ENCODE assay signal across 25 cellular contexts in genomic region chr10:51022933-51023585, GRCh38.
"Had no signal": no experiment of that assay in that cellular context is flagged by ENCODE, and none has a peak within 500 bp of the region (broad histone marks: within the 10 kb centered on the region; RNA-seq: fewer than 3 reads in every experiment).

No MANE protein-coding gene starts in this region.

- H3K27me3 Mint-ChIP-seq: activated naive CD8-positive, alpha-beta T cell; stimulated activated naive CD8-positive, alpha-beta T cell treated with anti-CD3 and anti-CD28 coated beads, Interleukin-15, amount 100 ng/mL, for 72 hours; type B pancreatic cell had no signal

- H3K27ac ChIP-seq: adrenal gland, brain microvascular endothelial cell, neutrophil, vagina, WERI-Rb-1 had no signal

- H3K36me3 ChIP-seq: adrenal gland, brain microvascular endothelial cell, neutrophil, vagina, WERI-Rb-1 had no signal

- H3K9me3 Mint-ChIP-seq: immature natural killer cell; nephron progenitor cell; stimulated activated effector memory CD8-positive, alpha-beta T cell treated with anti-CD3 and anti-CD28 coated beads, Interleukin-12 subunit alpha, Interleukin-12 subunit beta, amount 100 ng/mL, for 72 hours; stimulated activated naive CD8-positive, alpha-beta T cell treated with anti-CD3 and anti-CD28 coated beads, Interleukin-15, amount 100 ng/mL, for 72 hours; T-helper 1 cell treated with Interleukin-12 subunit alpha and Interleukin-12 subunit beta and Interleukin-4 antibody, amounts not matched to agents 30 μg/mL and 1 μg/mL, for 36 hours; type B pancreatic cell had no signal

- H3K4me3 ChIP-seq: adrenal gland, skin epidermis, vagina had no signal

- H3K4me1 Mint-ChIP-seq: immature natural killer cell; nephron progenitor cell; stimulated activated effector memory CD8-positive, alpha-beta T cell treated with anti-CD3 and anti-CD28 coated beads, Interleukin-12 subunit alpha, Interleukin-12 subunit beta, amount 100 ng/mL, for 72 hours; stimulated activated naive CD8-positive, alpha-beta T cell treated with anti-CD3 and anti-CD28 coated beads, Interleukin-15, amount 100 ng/mL, for 72 hours had no signal

- H3K4me3 Mint-ChIP-seq: activated naive CD8-positive, alpha-beta T cell; immature natural killer cell; nephron progenitor cell; stimulated activated effector memory CD8-positive, alpha-beta T cell treated with anti-CD3 and anti-CD28 coated beads, Interleukin-12 subunit alpha, Interleukin-12 subunit beta, amount 100 ng/mL, for 72 hours; stimulated activated naive CD8-positive, alpha-beta T cell treated with anti-CD3 and anti-CD28 coated beads, Interleukin-15, amount 100 ng/mL, for 72 hours; T-helper 1 cell treated with Interleukin-12 subunit alpha and Interleukin-12 subunit beta and Interleukin-4 antibody, amounts not matched to agents 30 μg/mL and 1 μg/mL, for 36 hours; type B pancreatic cell had no signal

- DNase-seq: activated CD4-positive, alpha-beta T cell treated with anti-CD3 and anti-CD28 coated beads for 48 hours; activated CD4-positive, alpha-beta T cell treated with anti-CD3 and anti-CD28 coated beads, Interleukin-2, amount 50 U/mL, for 48 hours; activated CD8-positive, alpha-beta memory T cell treated with anti-CD3 and anti-CD28 coated beads for 24 hours; activated effector memory CD4-positive, alpha-beta T cell treated with Interleukin-2 at 50 U/mL for 16 hours; activated naive CD4-positive, alpha-beta T cell treated with Interleukin-2 at 50 U/mL for 16 hours; adrenal gland; brain microvascular endothelial cell; head of caudate nucleus; hypothalamus; immature natural killer cell; mammary epithelial cell; nephron progenitor cell; right cardiac atrium; stimulated activated CD4-positive, alpha-beta T cell treated with anti-CD3 and anti-CD28 coated beads, Interleukin-4, amount 100 ng/mL, for 24 hours; stimulated activated naive CD8-positive, alpha-beta T cell treated with anti-CD3 and anti-CD28 coated beads, Interleukin-15, amount 100 ng/mL, for 72 hours; T1000; WERI-Rb-1 had no signal

- H3K9me3 ChIP-seq: adrenal gland, neutrophil, vagina had no signal

- H3K27ac Mint-ChIP-seq: activated naive CD8-positive, alpha-beta T cell; immature natural killer cell; nephron progenitor cell; stimulated activated effector memory CD8-positive, alpha-beta T cell treated with anti-CD3 and anti-CD28 coated beads, Interleukin-12 subunit alpha, Interleukin-12 subunit beta, amount 100 ng/mL, for 72 hours; stimulated activated naive CD8-positive, alpha-beta T cell treated with anti-CD3 and anti-CD28 coated beads, Interleukin-15, amount 100 ng/mL, for 72 hours; T-helper 1 cell treated with Interleukin-12 subunit alpha and Interleukin-12 subunit beta and Interleukin-4 antibody, amounts not matched to agents 30 μg/mL and 1 μg/mL, for 36 hours; type B pancreatic cell had no signal

- H3K36me3 Mint-ChIP-seq: activated naive CD8-positive, alpha-beta T cell; immature natural killer cell; stimulated activated effector memory CD8-positive, alpha-beta T cell treated with anti-CD3 and anti-CD28 coated beads, Interleukin-12 subunit alpha, Interleukin-12 subunit beta, amount 100 ng/mL, for 72 hours; type B pancreatic cell had no signal

- H3K27me3 ChIP-seq: adrenal gland, brain microvascular endothelial cell, neutrophil, vagina had no signal

- ATAC-seq: activated CD4-positive, CD25-positive, alpha-beta regulatory T cell treated with anti-CD3 and anti-CD28 coated beads, Interleukin-2, amount 50 U/mL, for 24 hours; stimulated activated naive CD8-positive, alpha-beta T cell treated with anti-CD3 and anti-CD28 coated beads, Interleukin-15, amount 100 ng/mL, for 72 hours had no signal
